In the genomic region with DNA sequence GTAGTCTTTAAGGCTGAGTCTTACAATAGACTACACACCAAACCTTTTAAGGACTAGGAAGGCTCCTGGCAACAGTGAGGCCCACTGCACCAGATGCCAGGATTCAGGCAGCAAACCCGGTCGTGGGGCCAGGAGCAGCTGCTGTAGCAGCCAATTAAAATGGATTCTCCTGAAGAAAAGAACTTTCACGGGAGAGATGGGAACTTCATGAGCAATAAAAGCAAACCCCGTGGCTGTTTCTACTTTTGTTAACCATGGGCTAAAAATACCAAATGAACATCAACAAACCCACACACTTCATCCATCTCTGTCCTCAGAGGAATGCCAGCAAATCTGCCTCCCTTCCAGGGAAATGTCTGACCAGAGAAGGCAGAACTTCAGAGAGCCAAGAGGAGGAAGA, we compare ENCODE assay signal across 25 cellular contexts.
DNase-seq lines count a peak whose midpoint lies in the region; ATAC-seq, FAIRE-seq and TF ChIP-seq lines count a peak whose summit lies in the region.
"Had no signal": no experiment of that assay in that cellular context is flagged by ENCODE, and none has a peak within 500 bp of the region (broad histone marks: within the 10 kb centered on the region; RNA-seq: fewer than 3 reads in every experiment).

No MANE protein-coding gene starts in this region.

- H3K27ac ChIP-seq in astrocyte (ENCODE audit: low read depth, low read length): no peak overlapping the region
- H3K27ac ChIP-seq: ovary, spleen, VCaP had no signal

- H3K4me3 ChIP-seq in astrocyte (ENCODE audit: insufficient read depth, low read depth, low read length): no peak overlapping the region
- H3K4me3 ChIP-seq: GM23338, ovary, spleen had no signal

- H3K4me2 ChIP-seq in astrocyte (ENCODE audit: low read length): no peak overlapping the region
- H3K4me2 ChIP-seq: GM23338 had no signal

- DNase-seq in astrocyte (ENCODE audit: low read depth) (peak; percentile 60), islet precursor cell (peak; percentile 57), posterior cingulate gyrus (peak in 7 of 10 donors; percentile 14 to 90 (median 50)), H4 (ENCODE audit: low spot score) (no peak)
- DNase-seq in effector CD4-positive, alpha-beta T cell: no peak
- DNase-seq: activated CD4-positive, alpha-beta T cell treated with anti-CD3 and anti-CD28 coated beads for 48 hours; activated gamma-delta T cell treated with Interleukin-2 at 50 U/mL for 16 hours; activated T-cell treated with anti-CD3 and anti-CD28 coated beads, Interleukin-2, amount 50 U/mL, for 24 hours; CD4-positive, CD25-positive, alpha-beta regulatory T cell; foreskin fibroblast; NCI-H1092; NCI-H1930; NCI-H526 treated with DMSO at 0.1 percent for 48 hours; ovary; spleen; SW 1271; T-helper 9 cell had no signal

- no peaks in the 10 kb centered on the region for H3K4me1 Mint-ChIP-seq in astrocyte (ENCODE audit: low read depth, unreplicated experiment)
- H3K4me1 Mint-ChIP-seq: CD4-positive, CD25-positive, alpha-beta regulatory T cell; memory B cell had no signal

- no peaks in the 10 kb centered on the region for H3K27me3 ChIP-seq in astrocyte (ENCODE audit: insufficient read depth, low read length)
- H3K27me3 ChIP-seq: ovary had no signal

- no peaks in the 10 kb centered on the region for H3K9me3 Mint-ChIP-seq in astrocyte (ENCODE audit: unreplicated experiment)
- H3K9me3 Mint-ChIP-seq: activated T-cell treated with anti-CD3 and anti-CD28 coated beads, Interleukin-2, amount 50 U/mL, for 24 hours; GM23338; memory B cell; natural killer cell treated with Interleukin-12 subunit alpha and Interleukin-12 subunit beta and Interleukin-15 and Interleukin-18, amount 100 ng/mL, for 72 hours had no signal

- H3K4me1 ChIP-seq in astrocyte (ENCODE audit: insufficient read depth, low read length): no peaks in the 10 kb centered on the region
- H3K4me1 ChIP-seq: spleen had no signal

- intact Hi-C loops in posterior cingulate gyrus (cut with DNase I): no loop called here

- H4K20me1 ChIP-seq in astrocyte (ENCODE audit: insufficient read depth, low read length): no peaks in the 10 kb centered on the region

- H3K9me3 ChIP-seq in astrocyte (ENCODE audit: insufficient read depth, low read depth, low read length): no peaks in the 10 kb centered on the region
- H3K9me3 ChIP-seq: ovary, spleen had no signal

- no peak overlapping the region for H2AFZ ChIP-seq in astrocyte (ENCODE audit: low read depth, low read length)
- H2AFZ ChIP-seq: GM23338 had no signal

- no peak overlapping the region for H3K4me3 Mint-ChIP-seq in astrocyte (ENCODE audit: unreplicated experiment)
- H3K4me3 Mint-ChIP-seq: activated T-cell treated with anti-CD3 and anti-CD28 coated beads, Interleukin-2, amount 50 U/mL, for 24 hours; brain; CD4-positive, CD25-positive, alpha-beta regulatory T cell; GM23338; memory B cell; natural killer cell treated with Interleukin-12 subunit alpha and Interleukin-12 subunit beta and Interleukin-15 and Interleukin-18, amount 100 ng/mL, for 72 hours had no signal

- peaks cover 2% of the 10 kb centered on the region for H3K27me3 Mint-ChIP-seq in astrocyte (ENCODE audit: low read depth, unreplicated experiment)

- no peaks in the 10 kb centered on the region for H3K36me3 Mint-ChIP-seq in astrocyte (ENCODE audit: low read depth, unreplicated experiment)
- H3K36me3 Mint-ChIP-seq: brain; CD4-positive, CD25-positive, alpha-beta regulatory T cell; memory B cell; natural killer cell treated with Interleukin-12 subunit alpha and Interleukin-12 subunit beta and Interleukin-15 and Interleukin-18, amount 100 ng/mL, for 72 hours had no signal

- no peak overlapping the region for H3K27ac Mint-ChIP-seq in astrocyte (ENCODE audit: unreplicated experiment)
- H3K27ac Mint-ChIP-seq: activated T-cell treated with anti-CD3 and anti-CD28 coated beads, Interleukin-2, amount 50 U/mL, for 24 hours; brain; CD4-positive, CD25-positive, alpha-beta regulatory T cell; GM23338; memory B cell; natural killer cell treated with Interleukin-12 subunit alpha and Interleukin-12 subunit beta and Interleukin-15 and Interleukin-18, amount 100 ng/mL, for 72 hours had no signal

- FAIRE-seq in astrocyte (lab: Jason Lieb, UNC): no peak
- FAIRE-seq: RCC 7860 had no signal

- TF ChIP-seq CTCF in astrocyte (IDR thresholded peaks at IDR 0.05; ENCODE audit: insufficient read depth, low read depth, low read length): no peak

- H3K79me2 ChIP-seq in astrocyte (ENCODE audit: insufficient read depth, low read length): no peaks in the 10 kb centered on the region

- H3K36me3 ChIP-seq in astrocyte (ENCODE audit: insufficient read depth, low read length): no peaks in the 10 kb centered on the region
- H3K36me3 ChIP-seq: ovary, spleen had no signal

- no peak for ATAC-seq in HG03571 (IDR thresholded peaks at IDR 0.05; ENCODE audit: unreplicated experiment)
- ATAC-seq in GM18498 (IDR thresholded peaks at IDR 0.05; ENCODE audit: unreplicated experiment): no peak
- ATAC-seq: GM23338; natural killer cell treated with Interleukin-12 subunit alpha and Interleukin-12 subunit beta and Interleukin-15 and Interleukin-18, amount 100 ng/mL, for 72 hours had no signal

- H3K9ac ChIP-seq in astrocyte (ENCODE audit: low read length): no peak overlapping the region

Comparison
In these comparisons a context has a peak if more than half of its experiments do, and no peak if none do; other contexts are left out.
1. DNase-seq: peak in astrocyte (single experiment), islet precursor cell (single experiment) and posterior cingulate gyrus (7 of 10); none in H4 (single experiment) and effector CD4-positive, alpha-beta T cell (single experiment).